15 cellular contexts compared by ENCODE assay signal in genomic region chrX:9273744-9274143, GRCh38.
"Had no signal": no experiment of that assay in that cellular context is flagged by ENCODE, and none has a peak within 500 bp of the region (broad histone marks: within the 10 kb centered on the region; RNA-seq: fewer than 3 reads in every experiment).

No MANE protein-coding gene starts in this region.

- FAIRE-seq: endometrium, islet of Langerhans had no signal

- H3K27ac ChIP-seq: coronary artery, dorsolateral prefrontal cortex, gastrocnemius medialis, heart right ventricle had no signal

- H3K4me1 ChIP-seq: gastrocnemius medialis, heart right ventricle had no signal

- H3K9me3 ChIP-seq: gastrocnemius medialis had no signal

- DNase-seq: dorsolateral prefrontal cortex; effector CD8-positive, alpha-beta T cell; gastrocnemius medialis; heart right ventricle; hypothalamus; kidney glomerular epithelial cell; naive thymus-derived CD8-positive, alpha-beta T cell; right cardiac atrium; stimulated activated CD4-positive, alpha-beta T cell treated with anti-CD3 and anti-CD28 coated beads, Interleukin-2, amount 100 ng/mL, for 48 hours; trophoblast cell had no signal

- ATAC-seq: esophagus mucosa; gastrocnemius medialis; heart right ventricle; naive thymus-derived CD8-positive, alpha-beta T cell; right cardiac atrium had no signal

- H3K4me3 ChIP-seq: coronary artery, dorsolateral prefrontal cortex, gastrocnemius medialis, heart right ventricle, smooth muscle cell had no signal

- H3K36me3 Mint-ChIP-seq: naive thymus-derived CD8-positive, alpha-beta T cell had no signal

- H3K27me3 Mint-ChIP-seq: naive thymus-derived CD8-positive, alpha-beta T cell had no signal

- H3K4me3 Mint-ChIP-seq: naive thymus-derived CD8-positive, alpha-beta T cell had no signal

- H3K4me2 ChIP-seq: smooth muscle cell had no signal

- H3K36me3 ChIP-seq: gastrocnemius medialis, heart right ventricle had no signal
